11 cellular contexts compared by ENCODE assay signal in genomic region chr14:20988717-20989116, GRCh38. TPM values are rescaled to one million over a fixed set of nuclear protein-coding genes. Genes with fewer than 3 reads are reported as not detected.
DNase-seq lines count a peak whose midpoint lies in the region; ATAC-seq and TF ChIP-seq lines count a peak whose summit lies in the region.
"Had no signal": no experiment of that assay in that cellular context is flagged by ENCODE, and none has a peak within 500 bp of the region (broad histone marks: within the 10 kb centered on the region; RNA-seq: fewer than 3 reads in every experiment).

No MANE protein-coding gene starts in this region.

- no CpG with 5 or more reads among the region's 10 CpGs for WGBS in neuronal stem cell (ENCODE audit: extremely low coverage in 2 of 2, insufficient read length in 2 of 2, insufficient replicate concordance in 1 of 2), 2 donors

- peak overlapping the region; percentile 84 for H2BK15ac ChIP-seq in neuronal stem cell (ENCODE audit: low read length)

- H3K9ac ChIP-seq in colonic mucosa (ENCODE audit: low read depth in 2 of 2, low read length in 2 of 2) = no peak overlapping the region
- H3K9ac ChIP-seq in neuronal stem cell (ENCODE audit: low read depth, low read length, poor library complexity) = no peak overlapping the region

- H4K8ac ChIP-seq in neuronal stem cell (ENCODE audit: low read depth, low read length) = no peak overlapping the region

- ATAC-seq in GM21619 (IDR thresholded peaks at IDR 0.05; ENCODE audit: unreplicated experiment) (no peak), left lobe of liver (no peak)

- TF ChIP-seq CTCF in colonic mucosa (IDR thresholded peaks at IDR 0.05) = no peak

- peak overlapping the region; percentile 41 to 74 (median 63) for H3K4me3 Mint-ChIP-seq in CD8-positive, alpha-beta memory T cell

- in situ Hi-C loops in ACHN (cut with HindIII; ENCODE audit: low pct_ligation_motif_present, low pct_unique_long_range_greater_than_20kb, low sequenced_read_pairs) = no loop called here

- peaks cover 15% of the 10 kb centered on the region for H3K36me3 ChIP-seq in CD8-positive, alpha-beta memory T cell (ENCODE audit: insufficient read depth, low read length)
- H3K36me3 ChIP-seq in colonic mucosa = no peaks in the 10 kb centered on the region
- peaks cover 11 to 27% of the 10 kb centered on the region in 2 donors for H3K36me3 ChIP-seq in neuronal stem cell (replicated peaks in 1 of 2; ENCODE audit: control insufficient read depth in 2 of 2, insufficient read depth in 2 of 2, low read length in 2 of 2)

- no peak overlapping the region for H3K27ac ChIP-seq in CD8-positive, alpha-beta memory T cell (ENCODE audit: low read depth, low read length)
- H3K27ac ChIP-seq in colonic mucosa (peak overlapping the region; percentile 85), neuronal stem cell (replicated peaks; ENCODE audit: low read length) (no peak overlapping the region)
- H3K27ac ChIP-seq: WERI-Rb-1 had no signal

- H2BK120ac ChIP-seq in neuronal stem cell (ENCODE audit: low read depth, low read length) = no peak overlapping the region

- no peak overlapping the region for H4K91ac ChIP-seq in neuronal stem cell (ENCODE audit: low read depth, low read length, poor library complexity)

- peaks cover 23 to 30% (median 26%) of the 10 kb centered on the region in 3 donors for H3K4me1 Mint-ChIP-seq in CD8-positive, alpha-beta memory T cell

- peak overlapping the region; percentile 52 for H2BK12ac ChIP-seq in neuronal stem cell (ENCODE audit: low read length)

- H2AK5ac ChIP-seq in neuronal stem cell (ENCODE audit: low read depth, low read length) = peak overlapping the region; percentile 77

- CTCF ChIA-PET in CD8-positive, alpha-beta memory T cell (lab: Charles Lee) = interaction anchor here (0.9 to 1.9 kb wide), 3 partner anchors 11 to 104 kb away, joined by 3 to 7 read pairs (median 3); no protein-coding TSS in a partner anchor

- peaks cover 23% of the 10 kb centered on the region for H3K4me1 ChIP-seq in CD8-positive, alpha-beta memory T cell (ENCODE audit: insufficient read depth, low read length)
- H3K4me1 ChIP-seq in colonic mucosa (peaks cover 17% of the 10 kb centered on the region), neuronal stem cell (ENCODE audit: control insufficient read depth in 2 of 2, insufficient read depth in 1 of 2, low read depth in 1 of 2, low read length in 2 of 2) (peaks cover 0 to 4% of the 10 kb centered on the region in 2 donors)

- H3K9me3 Mint-ChIP-seq in CD8-positive, alpha-beta memory T cell = no peaks in the 10 kb centered on the region

- no peaks in the 10 kb centered on the region for H3K9me3 ChIP-seq in CD8-positive, alpha-beta memory T cell (ENCODE audit: low read length)
- no peaks in the 10 kb centered on the region for H3K9me3 ChIP-seq in colonic mucosa
- H3K9me3 ChIP-seq in neuronal stem cell (replicated peaks in 1 of 2; ENCODE audit: control insufficient read depth in 2 of 2, insufficient read depth in 1 of 2, low read depth in 1 of 2, low read length in 2 of 2) = no peaks in the 10 kb centered on the region

- H3K27ac Mint-ChIP-seq in CD8-positive, alpha-beta memory T cell = peak overlapping the region in 4 of 8 donors; percentile 6 to 71 (median 54)

- no peak overlapping the region for H3K18ac ChIP-seq in neuronal stem cell (ENCODE audit: low read length)

- POLR2A ChIA-PET in CD8-positive, alpha-beta memory T cell (lab: Charles Lee) = no interaction called here

- peak overlapping the region; percentile 92 for H2AFZ ChIP-seq in neuronal stem cell (ENCODE audit: low read length)

- no peak overlapping the region for H3K4me3 ChIP-seq in CD8-positive, alpha-beta memory T cell (ENCODE audit: low read length)
- H3K4me3 ChIP-seq in colonic mucosa (no peak overlapping the region), neuronal stem cell (ENCODE audit: low read length in 2 of 2) (peak overlapping the region in 1 of 2 donors; percentile 95)

- H2BK5ac ChIP-seq in neuronal stem cell (ENCODE audit: low read length) = peak overlapping the region; percentile 42

- no peak overlapping the region for H3K14ac ChIP-seq in neuronal stem cell (ENCODE audit: low read length)

- no peaks in the 10 kb centered on the region for H3K27me3 ChIP-seq in CD8-positive, alpha-beta memory T cell (ENCODE audit: insufficient read depth, low read length, poor library complexity, severe bottlenecking)
- H3K27me3 ChIP-seq in colonic mucosa (no peaks in the 10 kb centered on the region), neuronal stem cell (ENCODE audit: control insufficient read depth in 3 of 3, insufficient read depth in 3 of 3, low read depth in 1 of 3, low read length in 3 of 3) (no peaks in the 10 kb centered on the region)

- peaks cover 0 to 6% of the 10 kb centered on the region in 2 donors for H3K27me3 Mint-ChIP-seq in CD8-positive, alpha-beta memory T cell

- intact Hi-C loops in colonic mucosa (cut with DNase I) = no loop called here

- H3K23ac ChIP-seq in neuronal stem cell (ENCODE audit: low read depth, low read length, poor library complexity) = no peak overlapping the region

- H3K4ac ChIP-seq in neuronal stem cell (ENCODE audit: low read length) = peak overlapping the region; percentile 32

- no peak overlapping the region for H3K4me2 ChIP-seq in neuronal stem cell (ENCODE audit: insufficient read depth, low read length, poor library complexity, severe bottlenecking)

- no peak for DNase-seq in CD8-positive, alpha-beta memory T cell
- peak; percentile 63 for DNase-seq in NOMO-1 treated with dmso at 0.1 percent for 144 hours (lab: John Stamatoyannopoulos, UW; ENCODE audit: unreplicated experiment)
- DNase-seq in colonic mucosa = no peak
- no peak for DNase-seq in neuronal stem cell (ENCODE audit: low spot score)
- DNase-seq in activated gamma-delta T cell (lab: John Stamatoyannopoulos, UW) = no peak
- DNase-seq in ACHN = no peak
- no peak for DNase-seq in left lobe of liver (ENCODE audit: low spot score)
- DNase-seq: WERI-Rb-1 had no signal

- H3K36me3 Mint-ChIP-seq in CD8-positive, alpha-beta memory T cell = peaks cover 0 to 29% (median under 1%) of the 10 kb centered on the region in 3 donors

- H3K79me1 ChIP-seq in neuronal stem cell (ENCODE audit: low read depth, low read length) = no peaks in the 10 kb centered on the region

RNA-seq across cellular contexts. Expression of gene METTL17, which starts 1.1 kb away (rescaled TPM):
- 100 to 1,000 TPM; 102 to 107 TPM for total RNA-seq in CD8-positive, alpha-beta memory T cell
- polyA plus RNA-seq in CD8-positive, alpha-beta memory T cell = 43.9 TPM
- total RNA-seq in colonic mucosa (10 to 100 TPM; 59.6 to 79.3 TPM), left lobe of liver (33.1 TPM)
- polyA plus RNA-seq in neuronal stem cell (2013, experiment 1 of 2) = 82.4 TPM
- 78.8 TPM for polyA plus RNA-seq in neuronal stem cell (2013, experiment 2 of 2)

RNA-seq across cellular contexts. Expression of gene SLC39A2, which starts 10.4 kb away (rescaled TPM):
- under 1 TPM in 1 of 2 experiments, not detected in 1; 0.16 TPM for total RNA-seq in CD8-positive, alpha-beta memory T cell
- not detected for polyA plus RNA-seq in CD8-positive, alpha-beta memory T cell
- total RNA-seq in colonic mucosa (1 to 10 TPM; 1.2 to 3.0 TPM), left lobe of liver (not detected)
- 0.14 TPM for polyA plus RNA-seq in neuronal stem cell (2013, experiment 1 of 2)
- 0.08 TPM for polyA plus RNA-seq in neuronal stem cell (2013, experiment 2 of 2)
- total RNA-seq: glomerular endothelial cell, HT-29 had no signal

RNA-seq across cellular contexts. Expression of gene RNASE2, which starts 33.4 kb away (rescaled TPM):
- not detected for total RNA-seq in CD8-positive, alpha-beta memory T cell
- not detected for polyA plus RNA-seq in CD8-positive, alpha-beta memory T cell
- total RNA-seq in colonic mucosa (1 to 10 TPM in 1 of 2 donors, not detected in 1; 1.1 TPM), left lobe of liver (0.33 TPM)
- not detected for polyA plus RNA-seq in neuronal stem cell (2013, experiment 1 of 2)
- polyA plus RNA-seq in neuronal stem cell (2013, experiment 2 of 2) = not detected
- total RNA-seq: glomerular endothelial cell, HT-29 had no signal

RNA-seq across cellular contexts. Expression of gene NDRG2, which starts 36.1 kb away (rescaled TPM):
- 1 to 10 TPM; 4.8 to 5.0 TPM for total RNA-seq in CD8-positive, alpha-beta memory T cell
- 19.9 TPM for polyA plus RNA-seq in CD8-positive, alpha-beta memory T cell
- 100 to 1,000 TPM; 136 to 171 TPM for total RNA-seq in colonic mucosa
- polyA plus RNA-seq in neuronal stem cell (2013, experiment 1 of 2) = 2.3 TPM
- 2.3 TPM for polyA plus RNA-seq in neuronal stem cell (2013, experiment 2 of 2)
- total RNA-seq in left lobe of liver = 165 TPM

RNA-seq across cellular contexts. Expression of gene TPPP2, which starts 41.3 kb away (rescaled TPM):
- total RNA-seq in CD8-positive, alpha-beta memory T cell = not detected
- not detected for polyA plus RNA-seq in CD8-positive, alpha-beta memory T cell
- total RNA-seq in colonic mucosa (under 1 TPM in 1 of 2 donors, not detected in 1; 0.94 TPM), left lobe of liver (4.6 TPM)
- not detected for polyA plus RNA-seq in neuronal stem cell (2013, experiment 1 of 2)
- polyA plus RNA-seq in neuronal stem cell (2013, experiment 2 of 2) = not detected
- total RNA-seq: glomerular endothelial cell, HT-29 had no signal
